Comparison of ENCODE assay signal across 8 cellular contexts in the genomic region with DNA sequence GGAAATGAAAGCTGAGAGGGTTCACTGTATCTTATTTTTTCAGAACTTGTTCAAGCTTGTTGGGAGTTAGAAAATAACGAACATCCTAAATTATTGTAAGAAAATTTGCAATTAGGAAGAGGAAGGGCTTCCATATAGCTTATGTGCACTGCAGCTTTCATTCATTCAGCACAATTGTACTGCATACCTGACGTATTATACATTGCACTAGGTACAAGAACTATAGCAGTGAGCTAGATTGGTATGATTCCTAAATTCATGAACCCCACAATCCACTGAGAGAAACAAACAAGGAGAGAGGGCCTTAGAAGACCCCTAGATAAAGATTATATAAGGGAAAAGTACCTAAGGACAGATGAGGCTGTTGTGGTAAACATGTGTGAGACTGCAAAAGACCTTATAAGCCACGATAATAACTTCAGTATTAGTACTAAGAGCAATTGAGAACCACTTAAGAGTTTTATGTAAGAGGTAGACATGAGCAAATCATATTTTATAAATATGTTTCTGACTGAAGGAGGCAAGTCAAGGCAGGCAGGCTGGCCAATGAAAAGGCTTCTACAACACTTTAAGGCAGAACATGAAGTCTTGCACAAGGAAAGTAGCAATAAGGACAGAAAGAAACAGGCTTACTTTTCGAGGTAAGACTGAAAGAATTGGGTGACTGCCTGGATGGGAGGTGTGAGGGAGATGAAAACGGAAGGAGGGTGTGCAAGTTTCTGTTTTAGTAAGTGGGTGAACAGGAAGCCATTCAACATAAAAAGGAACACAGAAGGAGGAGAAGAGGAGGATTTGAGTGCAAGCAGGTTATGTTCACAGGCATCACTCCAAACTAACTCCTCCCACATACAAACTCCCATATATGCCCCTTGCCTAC.
DNase-seq lines count a peak whose midpoint lies in the region; ATAC-seq and TF ChIP-seq lines count a peak whose summit lies in the region.

No MANE protein-coding gene starts in this region.

- H2BK5ac ChIP-seq in mesenchymal stem cell (ENCODE audit: low read depth, low read length, poor library complexity, severe bottlenecking), result no peak overlapping the region

- POLR2A ChIA-PET in PC-9 (lab: Charles Lee; ENCODE audit: unreplicated experiment), result no interaction called here

- H3K79me1 ChIP-seq in mesenchymal stem cell (replicated peaks; ENCODE audit: low read length, poor library complexity, severe bottlenecking), result no peaks in the 10 kb centered on the region

- no peak overlapping the region for H2BK12ac ChIP-seq in mesenchymal stem cell (ENCODE audit: low read length in 2 of 2)

- 93% methylated on average over 3 of the region's 5 CpGs for WGBS in mesenchymal stem cell

- H2BK120ac ChIP-seq in mesenchymal stem cell (ENCODE audit: low read depth, low read length), result no peak overlapping the region

- BruUV-seq in PC-9 (replicated peaks; lab: Mats Ljungman, UMichigan), result no TSS peak

- intact Hi-C loops in PC-9 (cut with micrococcal nuclease; ENCODE audit: unreplicated experiment), result no loop called here

- no peak overlapping the region; the same call in 1 of the 2 replicates for H3K9ac ChIP-seq in MM.1S (ENCODE audit: low read length)
- H3K9ac ChIP-seq in mesenchymal stem cell (ENCODE audit: low read length), result no peak overlapping the region

- TF ChIP-seq CTCF in MM.1S (IDR thresholded peaks at IDR 0.05; ENCODE audit: low read length), result no peak
- no peak for TF ChIP-seq CTCF in epithelial cell of esophagus (IDR thresholded peaks at IDR 0.05; ENCODE audit: insufficient read depth, low read depth, low read length, missing control alignments)
- TF ChIP-seq CTCF in PC-9 (conservative IDR thresholded peaks at IDR 0.05), result no peak

- no peak overlapping the region for H3K4ac ChIP-seq in mesenchymal stem cell (ENCODE audit: low read depth in 1 of 2, low read length in 2 of 2)

- ATAC-seq in GM18519 (IDR thresholded peaks at IDR 0.05; ENCODE audit: low FRiP score, unreplicated experiment) (peak; percentile 96), GM21786 (IDR thresholded peaks at IDR 0.05; ENCODE audit: unreplicated experiment) (peak; percentile 98)

- H2AK5ac ChIP-seq in mesenchymal stem cell (ENCODE audit: low read length, severe bottlenecking), result no peak overlapping the region

- H3F3A ChIP-seq in MM.1S (ENCODE audit: insufficient read depth, low read length) (0 out of 2 replicates have a peak, but pooled peaks cover 7% of the 10 kb centered on the region), PC-9 (ENCODE audit: insufficient read depth, low read depth) (no peaks in the 10 kb centered on the region)

- peaks cover 22% of the 10 kb centered on the region for H3K4me1 ChIP-seq in MM.1S (ENCODE audit: low read length)
- peaks cover 7% of the 10 kb centered on the region; the same call in 1 of the 2 replicates for H3K4me1 ChIP-seq in PC-9 (replicated peaks; ENCODE audit: insufficient read depth)
- H3K4me1 ChIP-seq in mesenchymal stem cell (ENCODE audit: control insufficient read depth, insufficient read depth, low read depth, low read length), result no peaks in the 10 kb centered on the region

- H3K4me3 ChIP-seq in MM.1S (ENCODE audit: low read length) (peak overlapping the region; percentile 14; the same call in 1 of the 2 replicates), epithelial cell of esophagus (ENCODE audit: low read length) (no peak overlapping the region), PC-9 (no peak overlapping the region), mesenchymal stem cell (ENCODE audit: insufficient read depth in 1 of 2, low read depth in 1 of 2, low read length in 2 of 2) (no peak overlapping the region)

- H4K20me1 ChIP-seq in MM.1S (ENCODE audit: insufficient read depth, low read length), result no peaks in the 10 kb centered on the region
- no peaks in the 10 kb centered on the region for H4K20me1 ChIP-seq in PC-9 (ENCODE audit: insufficient read depth)

- CTCF ChIA-PET in PC-9 (lab: Charles Lee), result no interaction called here

- H4K91ac ChIP-seq in mesenchymal stem cell (ENCODE audit: low read length), result no peak overlapping the region

- H3K9me2 ChIP-seq in MM.1S (replicated peaks; ENCODE audit: insufficient read depth, low read length) (no peaks in the 10 kb centered on the region), PC-9 (ENCODE audit: insufficient read depth) (no peaks in the 10 kb centered on the region)

- H2AFZ ChIP-seq in MM.1S (ENCODE audit: low read length) (peak overlapping the region; percentile 44), PC-9 (no peak overlapping the region), mesenchymal stem cell (ENCODE audit: low read depth, low read length) (no peak overlapping the region)

- H3K27ac ChIP-seq in MM.1S (ENCODE audit: low read length) (peak overlapping the region; percentile 42; the same call in 1 of the 2 replicates), PC-9 (no peak overlapping the region), mesenchymal stem cell (ENCODE audit: low read length, poor library complexity, severe bottlenecking) (no peak overlapping the region)

- H3K23ac ChIP-seq in mesenchymal stem cell (ENCODE audit: low read length in 2 of 2), result no peak overlapping the region

- H3K79me2 ChIP-seq in MM.1S (ENCODE audit: low read length), result no peaks in the 10 kb centered on the region
- no peaks in the 10 kb centered on the region for H3K79me2 ChIP-seq in PC-9 (ENCODE audit: low read depth)

- no peak overlapping the region for H4K8ac ChIP-seq in mesenchymal stem cell (ENCODE audit: low read length)

- H2BK15ac ChIP-seq in mesenchymal stem cell (ENCODE audit: low read depth, poor library complexity, severe bottlenecking), result no peak overlapping the region

- H3K4me2 ChIP-seq in MM.1S (ENCODE audit: low read depth, low read length) (peak overlapping the region; percentile 58), PC-9 (no peak overlapping the region), mesenchymal stem cell (ENCODE audit: low read length, poor library complexity, severe bottlenecking) (no peak overlapping the region)

- H3K36me3 ChIP-seq in MM.1S (replicated peaks; ENCODE audit: insufficient read depth, low read length), result no peaks in the 10 kb centered on the region
- H3K36me3 ChIP-seq in PC-9 (ENCODE audit: low read depth), result no peaks in the 10 kb centered on the region
- H3K36me3 ChIP-seq in mesenchymal stem cell (ENCODE audit: control insufficient read depth in 1 of 2, insufficient read depth in 2 of 2, low read depth in 1 of 2, low read length in 2 of 2), result no peaks in the 10 kb centered on the region

- H3K9me3 ChIP-seq in MM.1S (replicated peaks; ENCODE audit: insufficient read depth, low read length) (no peaks in the 10 kb centered on the region), PC-9 (ENCODE audit: insufficient read depth, low read depth) (no peaks in the 10 kb centered on the region), mesenchymal stem cell (ENCODE audit: control insufficient read depth, low read length) (no peaks in the 10 kb centered on the region)

- no peak overlapping the region for H3K18ac ChIP-seq in mesenchymal stem cell (ENCODE audit: low read depth in 1 of 2, low read length in 2 of 2)

- no peak overlapping the region for H3K14ac ChIP-seq in mesenchymal stem cell (ENCODE audit: low read length in 2 of 2)

- peak; percentile 76 for DNase-seq in MM.1S
- DNase-seq in epithelial cell of esophagus (ENCODE audit: low read depth), result peak; percentile 67
- DNase-seq in DMS53 treated with DMSO at 0.1 percent for 48 hours (lab: John Stamatoyannopoulos, UW; ENCODE audit: unreplicated experiment), result no peak
- DNase-seq in PC-9, result no peak
- no peak for DNase-seq in mesenchymal stem cell
- no peak for DNase-seq in NCI-H1436 (lab: John Stamatoyannopoulos, UW)

- H3K27me3 ChIP-seq in MM.1S (replicated peaks; ENCODE audit: insufficient read depth, low read length), result no peaks in the 10 kb centered on the region
- no peaks in the 10 kb centered on the region for H3K27me3 ChIP-seq in PC-9 (ENCODE audit: insufficient read depth, low read depth)
- H3K27me3 ChIP-seq in mesenchymal stem cell (ENCODE audit: control insufficient read depth in 1 of 2, insufficient read depth in 1 of 2, low read length in 2 of 2), result no peaks in the 10 kb centered on the region

Comparison
In these comparisons a context has a peak if more than half of its experiments do, and no peak if none do; other contexts are left out.
1. DNase-seq: peak in MM.1S (single experiment) and epithelial cell of esophagus (single experiment); none in DMS53 treated with DMSO at 0.1 percent for 48 hours (single experiment), PC-9 (0 of 2), mesenchymal stem cell (single experiment) and NCI-H1436 (single experiment).